In the genomic region with DNA sequence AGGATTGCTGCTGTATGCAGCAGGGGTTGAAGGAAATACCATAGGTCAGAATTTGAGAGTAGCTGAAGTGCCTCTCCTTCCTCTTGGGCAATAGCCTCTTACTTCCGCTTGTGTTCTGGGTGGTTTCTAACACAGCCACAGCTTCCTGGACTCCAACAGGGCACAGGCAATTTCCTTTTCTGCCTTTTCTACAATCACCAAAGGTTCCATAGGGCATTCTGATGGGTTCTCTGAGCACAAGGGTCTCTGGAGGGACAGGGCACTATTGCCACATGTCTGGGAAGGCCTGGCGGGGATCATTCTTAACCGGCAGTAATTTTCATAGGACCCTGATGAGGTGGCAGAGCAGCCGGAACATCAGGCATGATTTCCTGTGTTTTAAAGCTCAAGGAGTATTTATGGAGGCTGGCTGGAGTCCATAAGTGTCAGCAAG, we compare ENCODE assay signal across 1 cellular context.
A peak's percentile ranks its signal among the peaks of the same experiment; 100 is the strongest.
TF ChIP-seq lines count a peak whose summit lies in the region.

No MANE protein-coding gene starts in this region.

TF ChIP-seq in K562, 482 proteins besides CTCF, POLR2A, EP300 and RAD21 (continued from another document):
- TF ChIP-seq HDAC1 (IDR thresholded peaks at IDR 0.05) (no peak), CEBPG (CRISPR knock-in tag; IDR thresholded peaks at IDR 0.05) (peak; percentile 76), CEBPG (tag; conservative IDR thresholded peaks at IDR 0.05 in 1 of 2, IDR thresholded peaks at IDR 0.05 in 1 of 2) (peak; percentile 18 to 42; a peak in 3 of 4 replicates), HDAC3 (IDR thresholded peaks at IDR 0.05; ENCODE audit: borderline replicate concordance, partially characterized antibody) (no peak), ZNF212 (CRISPR knock-in tag; IDR thresholded peaks at IDR 0.05) (no peak), MXI1 (IDR thresholded peaks at IDR 0.05; ENCODE audit: low read depth, low read length) (no peak), POLR2B (IDR thresholded peaks at IDR 0.05; ENCODE audit: low read depth, partially characterized antibody) (no peak), PURB (CRISPR knock-in tag; IDR thresholded peaks at IDR 0.05; ENCODE audit: low read depth) (no peak), EHMT2 (IDR thresholded peaks at IDR 0.05) (no peak), SMARCC2 (IDR thresholded peaks at IDR 0.05; ENCODE audit: low read depth) (no peak), CEBPB (tag; IDR thresholded peaks at IDR 0.05) (peak; percentile 79), POLR2AphosphoS2 (IDR thresholded peaks at IDR 0.05; ENCODE audit: low read length) (no peak), GABPA (tag; conservative IDR thresholded peaks at IDR 0.05; ENCODE audit: low read depth) (peak; percentile 30; the same call in 1 of the 2 replicates), RBFOX2 (IDR thresholded peaks at IDR 0.05; ENCODE audit: low read depth, low read length) (no peak), MIER1 (IDR thresholded peaks at IDR 0.05; ENCODE audit: low read depth) (no peak), ZC3H8 (IDR thresholded peaks at IDR 0.05) (no peak), NR1H2 (CRISPR knock-in tag; IDR thresholded peaks at IDR 0.05) (no peak)
- TF ChIP-seq, protein P1, sequence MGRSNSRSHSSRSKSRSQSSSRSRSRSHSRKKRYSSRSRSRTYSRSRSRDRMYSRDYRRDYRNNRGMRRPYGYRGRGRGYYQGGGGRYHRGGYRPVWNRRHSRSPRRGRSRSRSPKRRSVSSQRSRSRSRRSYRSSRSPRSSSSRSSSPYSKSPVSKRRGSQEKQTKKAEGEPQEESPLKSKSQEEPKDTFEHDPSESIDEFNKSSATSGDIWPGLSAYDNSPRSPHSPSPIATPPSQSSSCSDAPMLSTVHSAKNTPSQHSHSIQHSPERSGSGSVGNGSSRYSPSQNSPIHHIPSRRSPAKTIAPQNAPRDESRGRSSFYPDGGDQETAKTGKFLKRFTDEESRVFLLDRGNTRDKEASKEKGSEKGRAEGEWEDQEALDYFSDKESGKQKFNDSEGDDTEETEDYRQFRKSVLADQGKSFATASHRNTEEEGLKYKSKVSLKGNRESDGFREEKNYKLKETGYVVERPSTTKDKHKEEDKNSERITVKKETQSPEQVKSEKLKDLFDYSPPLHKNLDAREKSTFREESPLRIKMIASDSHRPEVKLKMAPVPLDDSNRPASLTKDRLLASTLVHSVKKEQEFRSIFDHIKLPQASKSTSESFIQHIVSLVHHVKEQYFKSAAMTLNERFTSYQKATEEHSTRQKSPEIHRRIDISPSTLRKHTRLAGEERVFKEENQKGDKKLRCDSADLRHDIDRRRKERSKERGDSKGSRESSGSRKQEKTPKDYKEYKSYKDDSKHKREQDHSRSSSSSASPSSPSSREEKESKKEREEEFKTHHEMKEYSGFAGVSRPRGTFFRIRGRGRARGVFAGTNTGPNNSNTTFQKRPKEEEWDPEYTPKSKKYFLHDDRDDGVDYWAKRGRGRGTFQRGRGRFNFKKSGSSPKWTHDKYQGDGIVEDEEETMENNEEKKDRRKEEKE (IDR thresholded peaks at IDR 0.05; ENCODE audit: borderline replicate concordance in 1 of 2, control insufficient read depth in 1 of 2, low read depth in 2 of 2, low read length in 1 of 2), result no peak
- TF ChIP-seq, protein P2, sequence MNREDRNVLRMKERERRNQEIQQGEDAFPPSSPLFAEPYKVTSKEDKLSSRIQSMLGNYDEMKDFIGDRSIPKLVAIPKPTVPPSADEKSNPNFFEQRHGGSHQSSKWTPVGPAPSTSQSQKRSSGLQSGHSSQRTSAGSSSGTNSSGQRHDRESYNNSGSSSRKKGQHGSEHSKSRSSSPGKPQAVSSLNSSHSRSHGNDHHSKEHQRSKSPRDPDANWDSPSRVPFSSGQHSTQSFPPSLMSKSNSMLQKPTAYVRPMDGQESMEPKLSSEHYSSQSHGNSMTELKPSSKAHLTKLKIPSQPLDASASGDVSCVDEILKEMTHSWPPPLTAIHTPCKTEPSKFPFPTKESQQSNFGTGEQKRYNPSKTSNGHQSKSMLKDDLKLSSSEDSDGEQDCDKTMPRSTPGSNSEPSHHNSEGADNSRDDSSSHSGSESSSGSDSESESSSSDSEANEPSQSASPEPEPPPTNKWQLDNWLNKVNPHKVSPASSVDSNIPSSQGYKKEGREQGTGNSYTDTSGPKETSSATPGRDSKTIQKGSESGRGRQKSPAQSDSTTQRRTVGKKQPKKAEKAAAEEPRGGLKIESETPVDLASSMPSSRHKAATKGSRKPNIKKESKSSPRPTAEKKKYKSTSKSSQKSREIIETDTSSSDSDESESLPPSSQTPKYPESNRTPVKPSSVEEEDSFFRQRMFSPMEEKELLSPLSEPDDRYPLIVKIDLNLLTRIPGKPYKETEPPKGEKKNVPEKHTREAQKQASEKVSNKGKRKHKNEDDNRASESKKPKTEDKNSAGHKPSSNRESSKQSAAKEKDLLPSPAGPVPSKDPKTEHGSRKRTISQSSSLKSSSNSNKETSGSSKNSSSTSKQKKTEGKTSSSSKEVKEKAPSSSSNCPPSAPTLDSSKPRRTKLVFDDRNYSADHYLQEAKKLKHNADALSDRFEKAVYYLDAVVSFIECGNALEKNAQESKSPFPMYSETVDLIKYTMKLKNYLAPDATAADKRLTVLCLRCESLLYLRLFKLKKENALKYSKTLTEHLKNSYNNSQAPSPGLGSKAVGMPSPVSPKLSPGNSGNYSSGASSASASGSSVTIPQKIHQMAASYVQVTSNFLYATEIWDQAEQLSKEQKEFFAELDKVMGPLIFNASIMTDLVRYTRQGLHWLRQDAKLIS (CRISPR knock-in tag; IDR thresholded peaks at IDR 0.05), result no peak
- TF ChIP-seq, protein P3, sequence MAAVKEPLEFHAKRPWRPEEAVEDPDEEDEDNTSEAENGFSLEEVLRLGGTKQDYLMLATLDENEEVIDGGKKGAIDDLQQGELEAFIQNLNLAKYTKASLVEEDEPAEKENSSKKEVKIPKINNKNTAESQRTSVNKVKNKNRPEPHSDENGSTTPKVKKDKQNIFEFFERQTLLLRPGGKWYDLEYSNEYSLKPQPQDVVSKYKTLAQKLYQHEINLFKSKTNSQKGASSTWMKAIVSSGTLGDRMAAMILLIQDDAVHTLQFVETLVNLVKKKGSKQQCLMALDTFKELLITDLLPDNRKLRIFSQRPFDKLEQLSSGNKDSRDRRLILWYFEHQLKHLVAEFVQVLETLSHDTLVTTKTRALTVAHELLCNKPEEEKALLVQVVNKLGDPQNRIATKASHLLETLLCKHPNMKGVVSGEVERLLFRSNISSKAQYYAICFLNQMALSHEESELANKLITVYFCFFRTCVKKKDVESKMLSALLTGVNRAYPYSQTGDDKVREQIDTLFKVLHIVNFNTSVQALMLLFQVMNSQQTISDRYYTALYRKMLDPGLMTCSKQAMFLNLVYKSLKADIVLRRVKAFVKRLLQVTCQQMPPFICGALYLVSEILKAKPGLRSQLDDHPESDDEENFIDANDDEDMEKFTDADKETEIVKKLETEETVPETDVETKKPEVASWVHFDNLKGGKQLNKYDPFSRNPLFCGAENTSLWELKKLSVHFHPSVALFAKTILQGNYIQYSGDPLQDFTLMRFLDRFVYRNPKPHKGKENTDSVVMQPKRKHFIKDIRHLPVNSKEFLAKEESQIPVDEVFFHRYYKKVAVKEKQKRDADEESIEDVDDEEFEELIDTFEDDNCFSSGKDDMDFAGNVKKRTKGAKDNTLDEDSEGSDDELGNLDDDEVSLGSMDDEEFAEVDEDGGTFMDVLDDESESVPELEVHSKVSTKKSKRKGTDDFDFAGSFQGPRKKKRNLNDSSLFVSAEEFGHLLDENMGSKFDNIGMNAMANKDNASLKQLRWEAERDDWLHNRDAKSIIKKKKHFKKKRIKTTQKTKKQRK (IDR thresholded peaks at IDR 0.05; ENCODE audit: borderline replicate concordance, low read depth, low read length), result no peak
